ENCODE assay signal across 1 cellular context in the genomic region with DNA sequence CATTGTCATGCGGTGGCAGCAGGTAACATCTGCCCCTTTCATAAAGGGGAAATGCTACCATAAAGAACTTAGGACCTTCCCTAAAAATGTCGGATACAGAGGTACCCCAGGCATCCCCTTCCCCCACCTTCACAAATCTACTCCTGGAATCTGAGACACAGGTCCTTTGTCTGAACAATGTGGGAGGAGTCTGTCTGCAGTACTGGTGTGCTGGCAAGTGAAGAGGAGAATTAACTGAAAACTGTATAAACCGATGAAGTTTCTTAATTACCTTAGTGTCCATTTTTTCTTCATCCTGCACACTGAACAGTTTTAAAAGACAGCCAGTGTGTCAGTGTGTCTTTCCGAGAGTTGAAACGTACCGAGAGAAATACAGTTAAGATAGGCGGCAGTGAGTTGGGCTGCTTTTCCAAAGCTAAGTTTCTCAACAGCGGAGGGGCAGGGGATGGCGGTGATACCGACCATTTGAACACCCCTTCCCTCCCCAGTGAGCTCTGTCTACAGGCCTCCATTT.
TF ChIP-seq lines count a peak whose summit lies in the region.

No MANE protein-coding gene starts in this region.

TF ChIP-seq in IMR-90, 13 proteins besides CTCF, POLR2A, EP300 and RAD21 (continued from another document):
- TF ChIP-seq NFE2L2 (IDR thresholded peaks at IDR 0.05; ENCODE audit: low read depth, low read length) (no peak), CEBPB (IDR thresholded peaks at IDR 0.05; ENCODE audit: low read depth, low read length) (no peak)
